8 cellular contexts compared by ENCODE assay signal in genomic region chr5:179805529-179806249, GRCh38. TPM values are rescaled to one million over a fixed set of nuclear protein-coding genes. Genes with fewer than 3 reads are reported as not detected.
DNase-seq lines count a peak whose midpoint lies in the region; ATAC-seq and TF ChIP-seq lines count a peak whose summit lies in the region.

No MANE protein-coding gene starts in this region.

- peak overlapping the region; percentile 48; the same call in 1 of the 2 replicates for H2BK120ac ChIP-seq in IMR-90 (ENCODE audit: low read depth, low read length)

- peak overlapping the region; percentile 94 for H3K14ac ChIP-seq in IMR-90 (replicated peaks; ENCODE audit: low read depth, low read length)

- H3K79me1 ChIP-seq in IMR-90 (ENCODE audit: low read depth in 1 of 2, low read length in 2 of 2): peaks cover 26 to 57% of the 10 kb centered on the region in 2 experiments

- 0 out of 2 replicates have a peak, but pooled peaks cover 2% of the 10 kb centered on the region for H3K9me1 ChIP-seq in IMR-90 (ENCODE audit: insufficient read depth, low read length)

- no peaks in the 10 kb centered on the region for H3K27me3 Mint-ChIP-seq in activated T-helper 17 cell treated with anti-CD3 and anti-CD28 coated beads, Interleukin-2, amount 50 U/mL, for 72 hours

- peak overlapping the region; percentile 53 to 68; a peak in 2 of 4 replicates for H4K8ac ChIP-seq in IMR-90 (ENCODE audit: low read depth in 2 of 2, low read length in 2 of 2)

- peak overlapping the region; percentile 91 for H2AK9ac ChIP-seq in IMR-90 (replicated peaks; ENCODE audit: low read depth, low read length, poor library complexity)

- H3K9me3 ChIP-seq in IMR-90 (ENCODE audit: control insufficient read depth, insufficient read depth, low read length) (no peaks in the 10 kb centered on the region), heart left ventricle (no peaks in the 10 kb centered on the region), prostate gland (no peaks in the 10 kb centered on the region)

- 0 out of 2 replicates have a peak overlapping the region, but pooled peaks have one; percentile 38 for H4K5ac ChIP-seq in IMR-90 (ENCODE audit: low read depth, low read length)

- CTCF ChIA-PET in IMR-90 (lab: Yijun Ruan, JAX): no interaction called here

- H4K91ac ChIP-seq in IMR-90 (ENCODE audit: insufficient read depth, low read depth, low read length): peak overlapping the region; percentile 49; the same call in 1 of the 2 replicates

- H3K36me3 ChIP-seq in IMR-90 (ENCODE audit: control insufficient read depth, insufficient read depth, low read length) (peaks cover 14% of the 10 kb centered on the region), heart left ventricle (peaks cover 0 to 20% (median 6%) of the 10 kb centered on the region in 9 donors), prostate gland (no peaks in the 10 kb centered on the region)

- H3K18ac ChIP-seq in IMR-90 (ENCODE audit: low read depth, low read length): peak overlapping the region; percentile 21; the same call in 1 of the 2 replicates

- H2AK5ac ChIP-seq in IMR-90 (ENCODE audit: low read depth, low read length): peak overlapping the region; percentile 79

- no peak overlapping the region for H3K56ac ChIP-seq in IMR-90 (ENCODE audit: extremely low read depth, insufficient read depth, low read length)

- peak overlapping the region; percentile 88 for H3K4me3 Mint-ChIP-seq in activated T-helper 17 cell treated with anti-CD3 and anti-CD28 coated beads, Interleukin-2, amount 50 U/mL, for 72 hours

- intact Hi-C loops in IMR-90 (cut with micrococcal nuclease): loop anchor here (5.0 kb wide), 1 partner anchor 52 kb away; the partner anchor contains the start of gene MRNIP
- intact Hi-C loops in heart left ventricle (cut with DNase I): loop anchor here in 5 of 10 donors (2.0 to 10.0 kb wide), 3 partner anchors 15 to 99 kb away; partner anchors contain the start of genes TBC1D9B (in 3 of the 5), SQSTM1 (in 2 of the 5) and MRNIP (in 1 of the 5)
- intact Hi-C loops in prostate gland (cut with DNase I): loop anchor here (2.0 kb wide), 1 partner anchor 15 kb away; the partner anchor contains the start of gene SQSTM1

- no peak for TF ChIP-seq RAD21 in IMR-90 (IDR thresholded peaks at IDR 0.05; ENCODE audit: low read length)

- 10% methylated on average over 15 of the region's 65 CpGs; no CpG with 5 or more reads in 1 of the 2 experiments for WGBS in IMR-90 (ENCODE audit: extremely low coverage in 2 of 2, insufficient read length in 1 of 2), 2 experiments
- 4 to 22% (median 5%) methylated on average over 12 to 65 of the region's 65 CpGs for WGBS in heart left ventricle, 4 donors
- 4% methylated on average over 56 of the region's 65 CpGs for WGBS in prostate gland

- H3K27ac ChIP-seq in IMR-90 (ENCODE audit: insufficient read depth, low read length) (peak overlapping the region; percentile 89), heart left ventricle (peak overlapping the region; percentile 89 to 98 (median 96)), prostate gland (peak overlapping the region; percentile 94 to 95)

- DNase-seq in EH (ENCODE audit: low read depth): peak; percentile 65
- no peak for DNase-seq in IMR-90
- DNase-seq in heart left ventricle: peak in 4 of 5 donors; percentile 49 to 66 (median 60)
- DNase-seq in prostate gland (ENCODE audit: low spot score): no peak
- no peak for DNase-seq in glomerular visceral epithelial cell (ENCODE audit: extremely low spot score)

- peak overlapping the region; percentile 85 for H3K4me2 ChIP-seq in IMR-90 (ENCODE audit: low read depth, low read length)

- no peaks in the 10 kb centered on the region for H3K27me3 ChIP-seq in IMR-90 (ENCODE audit: control insufficient read depth, insufficient read depth, low read length)
- H3K27me3 ChIP-seq in heart left ventricle: no peaks in the 10 kb centered on the region
- no peaks in the 10 kb centered on the region for H3K27me3 ChIP-seq in prostate gland (replicated peaks; ENCODE audit: insufficient read depth)

- peak overlapping the region; percentile 84 for H3K9ac ChIP-seq in IMR-90 (ENCODE audit: low read depth, low read length)

- H3K4me3 ChIP-seq in IMR-90 (ENCODE audit: insufficient read depth, low read depth, low read length) (peak overlapping the region; percentile 98), heart left ventricle (peak overlapping the region; percentile 73 to 100 (median 96)), prostate gland (peak overlapping the region; percentile 79 to 85)

- ATAC-seq in GM21381 (IDR thresholded peaks at IDR 0.05; ENCODE audit: unreplicated experiment) (peak; percentile 18), IMR-90 (ENCODE audit: low read depth) (peak; percentile 36), heart left ventricle (peak in 3 of 4 donors; percentile 26 to 54 (median 38)), GM18870 (IDR thresholded peaks at IDR 0.05; ENCODE audit: unreplicated experiment) (no peak)
- ATAC-seq in activated T-helper 17 cell treated with anti-CD3 and anti-CD28 coated beads, Interleukin-2, amount 50 U/mL, for 72 hours (replicated peaks): peak; percentile 15

- H3K4ac ChIP-seq in IMR-90 (ENCODE audit: low read depth, low read length): peak overlapping the region; percentile 86

- peaks cover 21% of the 10 kb centered on the region for H3K4me1 Mint-ChIP-seq in activated T-helper 17 cell treated with anti-CD3 and anti-CD28 coated beads, Interleukin-2, amount 50 U/mL, for 72 hours

- dilution Hi-C loops in IMR-90 (cut with HindIII; ENCODE audit: low sequenced_read_pairs, unreplicated experiment): no loop called here

- H2BK15ac ChIP-seq in IMR-90 (ENCODE audit: low read depth, low read length): no peak overlapping the region

- no peaks in the 10 kb centered on the region for H3K9me3 Mint-ChIP-seq in activated T-helper 17 cell treated with anti-CD3 and anti-CD28 coated beads, Interleukin-2, amount 50 U/mL, for 72 hours

- no peak overlapping the region for H2BK20ac ChIP-seq in IMR-90 (ENCODE audit: low read depth, low read length)

- POLR2A ChIA-PET in IMR-90 (lab: Charles Lee; ENCODE audit: unreplicated experiment): no interaction called here

- peak overlapping the region; percentile 89 for H3K27ac Mint-ChIP-seq in activated T-helper 17 cell treated with anti-CD3 and anti-CD28 coated beads, Interleukin-2, amount 50 U/mL, for 72 hours

- BruUV-seq in IMR-90 (replicated peaks; lab: Mats Ljungman, UMichigan): no TSS peak

- H3K4me1 ChIP-seq in IMR-90 (ENCODE audit: control insufficient read depth, insufficient read depth, low read length) (peaks cover 20% of the 10 kb centered on the region), heart left ventricle (peaks cover 0 to 51% (median 39%) of the 10 kb centered on the region in 12 donors), prostate gland (replicated peaks) (peaks cover 12% of the 10 kb centered on the region)

- TF ChIP-seq CTCF in IMR-90 (conservative IDR thresholded peaks at IDR 0.05; ENCODE audit: low read depth, low read length) (no peak), heart left ventricle (IDR thresholded peaks at IDR 0.05) (no peak), prostate gland (IDR thresholded peaks at IDR 0.05) (peak in 1 of 4 experiments; percentile 6)

- peaks cover 45% of the 10 kb centered on the region for H4K20me1 ChIP-seq in IMR-90 (ENCODE audit: insufficient read depth, low read length)

- TF ChIP-seq POLR2A in IMR-90 (IDR thresholded peaks at IDR 0.05; ENCODE audit: low read depth, low read length) (no peak), heart left ventricle (IDR thresholded peaks at IDR 0.05) (peak in 1 of 2 donors; percentile 22), prostate gland (IDR thresholded peaks at IDR 0.05) (no peak)

- H3K36me3 Mint-ChIP-seq in activated T-helper 17 cell treated with anti-CD3 and anti-CD28 coated beads, Interleukin-2, amount 50 U/mL, for 72 hours (ENCODE audit: low read depth): peaks cover 14% of the 10 kb centered on the region

- peak overlapping the region; percentile 88 for H2AFZ ChIP-seq in IMR-90 (replicated peaks; ENCODE audit: low read length, poor library complexity)

- H3K23ac ChIP-seq in IMR-90 (ENCODE audit: low read depth, low read length): peak overlapping the region; percentile 17

- in situ Hi-C loops in IMR-90 (cut with MboI; ENCODE audit: low sequenced_read_pairs): no loop called here

- H2BK5ac ChIP-seq in IMR-90 (ENCODE audit: low read depth, low read length, poor library complexity, severe bottlenecking): peak overlapping the region; percentile 85

RNA-seq across cellular contexts. Expression of gene MGAT4B, which starts 1.0 kb away (rescaled TPM):
- total RNA-seq in IMR-90 (2012; rRNA removed) (53.9 and 73.7 TPM in 2 replicates), heart left ventricle (100 to 1,000 TPM in 6 of 9 donors, 10 to 100 TPM in 3; 84.2 to 209 (median 112) TPM), prostate gland (100 to 1,000 TPM in 1 of 2 donors, 10 to 100 TPM in 1; 82.7 to 142 TPM)
- polyA plus RNA-seq in IMR-90 (2012; rRNA removed) (155 and 164 TPM in 2 replicates), heart left ventricle (10 to 100 TPM; 49.6 to 89.7 TPM)
- 148 and 266 TPM in 2 replicates for polyA plus RNA-seq in IMR-90 (2012; cell fraction: cytosol; rRNA removed)
- polyA plus RNA-seq in IMR-90 (2012; cell fraction: nucleus; rRNA removed; ENCODE audit: low replicate concordance): 388 and 999 TPM in 2 replicates
- total RNA-seq in activated T-helper 17 cell treated with anti-CD3 and anti-CD28 coated beads, Interleukin-2, amount 50 U/mL, for 72 hours: 10 to 100 TPM; 56.1 to 68.5 TPM

RNA-seq across cellular contexts. Expression of gene LTC4S, which starts 11.9 kb away (rescaled TPM):
- total RNA-seq in IMR-90 (2012; rRNA removed) (not detected in 2 replicates), heart left ventricle (10 to 100 TPM in 4 of 9 donors, 1 to 10 TPM in 5; 4.5 to 16.7 (median 9.5) TPM), prostate gland (1 to 10 TPM; 7.8 to 8.2 TPM)
- polyA plus RNA-seq in IMR-90 (2012; rRNA removed) (0.72 and 1.9 TPM in 2 replicates), heart left ventricle (10 to 100 TPM in 1 of 2 donors, 1 to 10 TPM in 1; 3.3 to 13.8 TPM)
- polyA plus RNA-seq in IMR-90 (2012; cell fraction: cytosol; rRNA removed): 1.3 and 3.2 TPM in 2 replicates
- polyA plus RNA-seq in IMR-90 (2012; cell fraction: nucleus; rRNA removed; ENCODE audit: low replicate concordance): 2.3 and 12.6 TPM in 2 replicates
- 1 to 10 TPM; 1.3 to 1.4 TPM for total RNA-seq in activated T-helper 17 cell treated with anti-CD3 and anti-CD28 coated beads, Interleukin-2, amount 50 U/mL, for 72 hours

RNA-seq across cellular contexts. Expression of gene SQSTM1, which starts 15.0 kb away (rescaled TPM):
- total RNA-seq in IMR-90 (2012; rRNA removed) (168 and 184 TPM in 2 replicates), heart left ventricle (100 to 1,000 TPM; 266 to 747 (median 402) TPM), prostate gland (100 to 1,000 TPM; 377 to 527 TPM)
- polyA plus RNA-seq in IMR-90 (2012; rRNA removed) (152 and 201 TPM in 2 replicates), heart left ventricle (100 to 1,000 TPM; 177 to 266 TPM)
- 153 and 219 TPM in 2 replicates for polyA plus RNA-seq in IMR-90 (2012; cell fraction: cytosol; rRNA removed)
- 377 and 407 TPM in 2 replicates for polyA plus RNA-seq in IMR-90 (2012; cell fraction: nucleus; rRNA removed; ENCODE audit: low replicate concordance)
- 100 to 1,000 TPM; 130 to 188 TPM for total RNA-seq in activated T-helper 17 cell treated with anti-CD3 and anti-CD28 coated beads, Interleukin-2, amount 50 U/mL, for 72 hours

RNA-seq across cellular contexts. Expression of gene MRNIP, which starts 52.9 kb away (rescaled TPM):
- total RNA-seq in IMR-90 (2012; rRNA removed) (6.6 and 7.2 TPM in 2 replicates), heart left ventricle (10 to 100 TPM in 6 of 9 donors, 1 to 10 TPM in 3; 8.5 to 14.4 (median 12.3) TPM), prostate gland (10 to 100 TPM; 30.0 to 55.2 TPM)
- polyA plus RNA-seq in IMR-90 (2012; rRNA removed) (20.3 and 24.7 TPM in 2 replicates), heart left ventricle (10 to 100 TPM; 10.4 to 24.1 TPM)
- 9.9 and 11.2 TPM in 2 replicates for polyA plus RNA-seq in IMR-90 (2012; cell fraction: cytosol; rRNA removed)
- polyA plus RNA-seq in IMR-90 (2012; cell fraction: nucleus; rRNA removed; ENCODE audit: low replicate concordance): 140 and 168 TPM in 2 replicates
- total RNA-seq in activated T-helper 17 cell treated with anti-CD3 and anti-CD28 coated beads, Interleukin-2, amount 50 U/mL, for 72 hours: 10 to 100 TPM; 17.4 to 35.2 TPM

Comparison
In these comparisons a context has a peak if more than half of its experiments do, and no peak if none do; other contexts are left out.
1. DNase-seq: peak in EH (single experiment) and heart left ventricle (4 of 5); none in IMR-90 (single experiment), prostate gland (single experiment) and glomerular visceral epithelial cell (single experiment).
2. Peak in every context shown above with its lines, with median percentiles within 50 percentile points of each other: H3K27ac ChIP-seq and H3K4me3 ChIP-seq.